ENCODE assay signal across 9 cellular contexts in genomic region chr16:919658-920631, GRCh38. TPM values are rescaled to one million over a fixed set of nuclear protein-coding genes. Genes with fewer than 3 reads are reported as not detected.
DNase-seq lines count a peak whose midpoint lies in the region; ATAC-seq and TF ChIP-seq lines count a peak whose summit lies in the region.
"Had no signal": no experiment of that assay in that cellular context is flagged by ENCODE, and none has a peak within 500 bp of the region (broad histone marks: within the 10 kb centered on the region; RNA-seq: fewer than 3 reads in every experiment).

No MANE protein-coding gene starts in this region.

- H3K27ac ChIP-seq in neural cell (ENCODE audit: low read length): no peak overlapping the region
- peak overlapping the region in 3 of 4 donors; percentile 17 to 77 (median 70) for H3K27ac ChIP-seq in tibial nerve

- H3K9me3 ChIP-seq in neural cell (ENCODE audit: low read length) (no peaks in the 10 kb centered on the region), tibial nerve (no peaks in the 10 kb centered on the region)

- H3K4me3 ChIP-seq in fibroblast of villous mesenchyme (ENCODE audit: low read depth, low read length): no peak overlapping the region
- H3K4me3 ChIP-seq in neural cell (ENCODE audit: low read length): no peak overlapping the region
- H3K4me3 ChIP-seq in tibial nerve: no peak overlapping the region

- TF ChIP-seq CTCF in fibroblast of villous mesenchyme (IDR thresholded peaks at IDR 0.05; ENCODE audit: insufficient read depth, low read depth, low read length): no peak
- no peak for TF ChIP-seq CTCF in neural cell (IDR thresholded peaks at IDR 0.05; ENCODE audit: poor library complexity, severe bottlenecking)
- no peak for TF ChIP-seq CTCF in tibial nerve (IDR thresholded peaks at IDR 0.05)

- no peak for TF ChIP-seq RAD21 in neural cell (conservative IDR thresholded peaks at IDR 0.05)

- H3K4me1 ChIP-seq in tibial nerve: peaks cover 0 to 40% (median 6%) of the 10 kb centered on the region in 4 donors

- no peaks in the 10 kb centered on the region for H4K20me1 ChIP-seq in neural cell (ENCODE audit: insufficient read depth)

- H2AFZ ChIP-seq in neural cell (ENCODE audit: low read depth, low read length): no peak overlapping the region

- TF ChIP-seq EP300 in neural cell (conservative IDR thresholded peaks at IDR 0.05; ENCODE audit: poor library complexity, severe bottlenecking) (no peak), tibial nerve (IDR thresholded peaks at IDR 0.05) (no peak)

- TF ChIP-seq POLR2A in tibial nerve (IDR thresholded peaks at IDR 0.05): no peak

- no peak for ATAC-seq in HG02642 (IDR thresholded peaks at IDR 0.05; ENCODE audit: poor library complexity, unreplicated experiment)

- no peaks in the 10 kb centered on the region for H3F3A ChIP-seq in neural cell (ENCODE audit: insufficient read depth, low read length, poor library complexity, severe bottlenecking)

- peak; percentile 39 for DNase-seq in LHCN-M2 (ENCODE audit: low read depth)
- DNase-seq in fibroblast of villous mesenchyme (ENCODE audit: low read depth): peak; percentile 20
- no peak for DNase-seq in tibial nerve (ENCODE audit: low spot score in 2 of 2)
- no peak for DNase-seq in HCEC 1CT
- no peak for DNase-seq in RPMI8226
- no peak for DNase-seq in activated CD4-positive, alpha-beta T cell treated with anti-CD3 and anti-CD28 coated beads for 48 hours
- DNase-seq: NCI-H1092 treated with DMSO at 0.1 percent for 48 hours had no signal

- H3K9ac ChIP-seq in neural cell (ENCODE audit: low read length): peak overlapping the region; percentile 2

- H3K4me2 ChIP-seq in neural cell (ENCODE audit: low read length): no peak overlapping the region

- WGBS in tibial nerve, 2 donors: 77 to 79% methylated on average over 35 to 36 of the region's 37 CpGs

- H3K36me3 ChIP-seq in neural cell (ENCODE audit: insufficient read depth, low read length): no peaks in the 10 kb centered on the region
- peaks cover 0 to 52% (median 0%) of the 10 kb centered on the region in 3 donors for H3K36me3 ChIP-seq in tibial nerve

- H3K79me2 ChIP-seq in neural cell (replicated peaks; ENCODE audit: insufficient read depth, low read length): no peaks in the 10 kb centered on the region

- no peaks in the 10 kb centered on the region for H3K27me3 ChIP-seq in neural cell (ENCODE audit: insufficient read depth, low read depth, low read length)
- H3K27me3 ChIP-seq in tibial nerve: no peaks in the 10 kb centered on the region

- H3K9me2 ChIP-seq in neural cell (ENCODE audit: insufficient read depth, low read length): no peaks in the 10 kb centered on the region

TF ChIP-seq in neural cell, 6 proteins besides CTCF, POLR2A, EP300 and RAD21:
- TF ChIP-seq POLR2AphosphoS5 (IDR thresholded peaks at IDR 0.05): no peak
- no peak for TF ChIP-seq SMC3 (conservative IDR thresholded peaks at IDR 0.05; ENCODE audit: poor library complexity)
- no peak for TF ChIP-seq EZH2 (IDR thresholded peaks at IDR 0.05; ENCODE audit: borderline replicate concordance, insufficient read depth, low read length, poor library complexity, severe bottlenecking)
- TF ChIP-seq MXI1 (conservative IDR thresholded peaks at IDR 0.05; ENCODE audit: poor library complexity, severe bottlenecking): no peak
- no peak for TF ChIP-seq REST (IDR thresholded peaks at IDR 0.05; ENCODE audit: borderline replicate concordance)
- no peak for TF ChIP-seq TAF1 (IDR thresholded peaks at IDR 0.05; ENCODE audit: low read depth)

RNA-seq across cellular contexts. Expression of gene LMF1, which starts 50.8 kb away (rescaled TPM):
- total RNA-seq in LHCN-M2 (2014; rRNA removed) (21.1 and 29.9 TPM in 2 replicates), fibroblast of villous mesenchyme (13.0 and 15.8 TPM in 2 replicates), tibial nerve (10 to 100 TPM; 24.5 to 58.5 (median 31.8) TPM)
- 15.5 TPM for polyA plus RNA-seq in LHCN-M2 (2012)
- 9.2 and 16.2 TPM in 2 replicates for polyA plus RNA-seq in neural cell
- polyA minus RNA-seq in neural cell: 10.0 and 14.1 TPM in 2 replicates

Comparison
In these comparisons a context has a peak if more than half of its experiments do, and no peak if none do; other contexts are left out.
1. DNase-seq: peak in LHCN-M2 (single experiment) and fibroblast of villous mesenchyme (single experiment); none in tibial nerve (0 of 2), HCEC 1CT (single experiment), RPMI8226 (single experiment) and activated CD4-positive, alpha-beta T cell treated with anti-CD3 and anti-CD28 coated beads for 48 hours (single experiment).